In the genomic region with DNA sequence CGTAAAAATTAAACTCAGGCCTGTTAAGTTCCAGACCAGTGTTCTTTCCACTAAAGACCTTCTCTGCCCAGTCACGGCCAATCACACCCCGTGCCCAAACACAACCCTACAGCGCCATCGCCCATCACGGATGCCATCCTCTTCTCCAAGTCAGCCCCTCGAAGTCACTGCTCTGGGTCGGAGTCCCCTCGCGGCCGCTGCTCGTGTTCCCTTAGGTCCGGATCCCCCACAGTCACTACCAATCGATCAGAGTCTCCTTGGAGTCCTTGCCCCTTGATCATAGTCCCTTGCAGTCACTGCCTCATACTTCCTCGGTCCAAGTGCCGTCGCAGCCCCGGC, we compare ENCODE assay signal across 8 cellular contexts. TPM values are rescaled to one million over a fixed set of nuclear protein-coding genes. Genes with fewer than 3 reads are reported as not detected.
DNase-seq lines count a peak whose midpoint lies in the region; ATAC-seq lines count a peak whose summit lies in the region.

No MANE protein-coding gene starts in this region.

- no peaks in the 10 kb centered on the region for H3K36me3 Mint-ChIP-seq in T-cell

- no peaks in the 10 kb centered on the region for H3K9me3 Mint-ChIP-seq in T-cell

- ATAC-seq in GM18502 (IDR thresholded peaks at IDR 0.05; ENCODE audit: poor library complexity, unreplicated experiment) = peak; percentile 28
- peak; percentile 13 for ATAC-seq in HG03025 (IDR thresholded peaks at IDR 0.05; ENCODE audit: low FRiP score, unreplicated experiment)
- ATAC-seq in T-cell (replicated peaks in 1 of 4) = peak; percentile 24 to 38 (median 36)

- H3K4me1 Mint-ChIP-seq in T-cell = peaks cover 35 to 54% (median 51%) of the 10 kb centered on the region in 3 donors

- DNase-seq in T-cell = peak in 10 of 34 experiments; percentile 2 to 23 (median 10)
- DNase-seq in effector CD4-positive, alpha-beta T cell = peak; percentile 18
- DNase-seq in midbrain (lab: John Stamatoyannopoulos, UW) = peak; percentile 39
- DNase-seq in NCI-H345 (lab: John Stamatoyannopoulos, UW) = no peak
- DNase-seq in HuH-7 (ENCODE audit: low spot score) = no peak

- peak overlapping the region; percentile 98 to 99 for H3K27ac Mint-ChIP-seq in T-cell

- H3K27me3 Mint-ChIP-seq in T-cell = no peaks in the 10 kb centered on the region

- CTCF ChIA-PET in T-cell (lab: Charles Lee) = no interaction called here

- POLR2A ChIA-PET in T-cell (lab: Charles Lee) = no interaction called here

- peak overlapping the region; percentile 77 for H3K27ac ChIP-seq in temporal lobe (ENCODE audit: low read depth, low read length)

- H3K4me3 Mint-ChIP-seq in T-cell = peak overlapping the region; percentile 93 to 100 (median 99)

RNA-seq across cellular contexts. Expression of gene PCYT1A, which starts 0.5 kb away (rescaled TPM):
- total RNA-seq in T-cell (10 to 100 TPM; 61.1 to 87.9 (median 64.1) TPM), temporal lobe (15.5 TPM)

RNA-seq across cellular contexts. Expression of gene DYNLT2B, which starts 31.0 kb away (rescaled TPM):
- total RNA-seq in T-cell (1 to 10 TPM; 3.2 to 8.5 (median 7.8) TPM), temporal lobe (8.6 TPM)

RNA-seq across cellular contexts. Expression of gene TM4SF19, which starts 51.2 kb away (rescaled TPM):
- total RNA-seq in T-cell (1 to 10 TPM in 1 of 5 donors, under 1 TPM in 2, not detected in 2; 0.28 to 1.3 (median 0.53) TPM), temporal lobe (not detected)

Comparison
In these comparisons a context has a peak if more than half of its experiments do, and no peak if none do; other contexts are left out.
1. DNase-seq: peak in effector CD4-positive, alpha-beta T cell (single experiment) and midbrain (single experiment); none in NCI-H345 (single experiment) and HuH-7 (single experiment).
2. Peak in every context shown above with its lines, with median percentiles within 50 percentile points of each other: ATAC-seq.